18 cellular contexts compared by ENCODE assay signal in the genomic region with DNA sequence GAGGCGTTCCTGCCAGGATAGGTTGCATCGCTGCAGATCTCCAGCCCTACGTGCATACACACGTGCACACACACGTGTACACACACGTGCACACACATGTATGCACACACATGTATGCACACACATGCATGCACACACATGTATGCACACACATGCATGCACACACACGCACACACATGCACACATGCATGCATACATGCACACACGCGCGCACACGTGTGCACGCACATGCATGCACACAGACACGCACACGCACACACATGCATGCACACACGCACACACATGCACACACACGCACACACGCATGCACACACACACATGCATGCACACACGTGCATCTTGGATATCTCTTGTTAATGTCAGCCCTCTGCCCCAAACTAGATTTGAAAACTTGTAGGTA.
"Had no signal": no experiment of that assay in that cellular context is flagged by ENCODE, and none has a peak within 500 bp of the region (broad histone marks: within the 10 kb centered on the region; RNA-seq: fewer than 3 reads in every experiment).

No MANE protein-coding gene starts in this region.

- H3K36me3 ChIP-seq: heart left ventricle, sigmoid colon, tibial nerve had no signal

- H3K27me3 ChIP-seq: dorsolateral prefrontal cortex, heart left ventricle, testis had no signal

- H3K27ac ChIP-seq: dorsolateral prefrontal cortex, heart left ventricle, psoas muscle, sigmoid colon, skin epidermis, testis, tibial nerve had no signal

- DNase-seq: cortex of kidney; dorsolateral prefrontal cortex; effector CD8-positive, alpha-beta T cell; heart left ventricle; hypothalamus; kidney glomerular epithelial cell; natural killer cell; psoas muscle; retina; sigmoid colon; stimulated activated CD4-positive, alpha-beta T cell treated with anti-CD3 and anti-CD28 coated beads, Interleukin-2, amount 100 ng/mL, for 24 hours; stimulated activated CD4-positive, alpha-beta T cell treated with anti-CD3 and anti-CD28 coated beads, Interleukin-4, amount 100 ng/mL, for 4 hours; stimulated activated naive B cell treated with anti-CD40 and anti-IgM and Interleukin-4, amounts not matched to agents 10 μg/mL and 1 μg/mL and 100 μg/mL, for 72 hours; stimulated activated naive CD8-positive, alpha-beta T cell treated with anti-CD3 and anti-CD28 coated beads, Interleukin-15, amount 100 ng/mL, for 72 hours; testis had no signal

- H3K36me3 Mint-ChIP-seq: natural killer cell had no signal

- H3K27ac Mint-ChIP-seq: natural killer cell; stimulated activated naive B cell treated with anti-CD40 and anti-IgM and Interleukin-4, amounts not matched to agents 10 μg/mL and 1 μg/mL and 100 μg/mL, for 72 hours; stimulated activated naive CD8-positive, alpha-beta T cell treated with anti-CD3 and anti-CD28 coated beads, Interleukin-15, amount 100 ng/mL, for 72 hours had no signal

- H3K9me3 ChIP-seq: heart left ventricle, psoas muscle, sigmoid colon, testis, tibial nerve had no signal

- ATAC-seq: esophagus mucosa; heart left ventricle; natural killer cell; psoas muscle; stimulated activated naive B cell treated with anti-CD40 and anti-IgM and Interleukin-4, amounts not matched to agents 10 μg/mL and 1 μg/mL and 100 μg/mL, for 72 hours; stimulated activated naive CD8-positive, alpha-beta T cell treated with anti-CD3 and anti-CD28 coated beads, Interleukin-15, amount 100 ng/mL, for 72 hours had no signal

- H3K9me3 Mint-ChIP-seq: natural killer cell; stimulated activated naive B cell treated with anti-CD40 and anti-IgM and Interleukin-4, amounts not matched to agents 10 μg/mL and 1 μg/mL and 100 μg/mL, for 72 hours; stimulated activated naive CD8-positive, alpha-beta T cell treated with anti-CD3 and anti-CD28 coated beads, Interleukin-15, amount 100 ng/mL, for 72 hours had no signal

- H3K4me3 ChIP-seq: dorsolateral prefrontal cortex, heart left ventricle, psoas muscle, sigmoid colon, skin epidermis, testis, tibial nerve had no signal

- H3K4me3 Mint-ChIP-seq: natural killer cell; stimulated activated naive B cell treated with anti-CD40 and anti-IgM and Interleukin-4, amounts not matched to agents 10 μg/mL and 1 μg/mL and 100 μg/mL, for 72 hours had no signal
